8 cellular contexts compared by ENCODE assay signal in the genomic region with DNA sequence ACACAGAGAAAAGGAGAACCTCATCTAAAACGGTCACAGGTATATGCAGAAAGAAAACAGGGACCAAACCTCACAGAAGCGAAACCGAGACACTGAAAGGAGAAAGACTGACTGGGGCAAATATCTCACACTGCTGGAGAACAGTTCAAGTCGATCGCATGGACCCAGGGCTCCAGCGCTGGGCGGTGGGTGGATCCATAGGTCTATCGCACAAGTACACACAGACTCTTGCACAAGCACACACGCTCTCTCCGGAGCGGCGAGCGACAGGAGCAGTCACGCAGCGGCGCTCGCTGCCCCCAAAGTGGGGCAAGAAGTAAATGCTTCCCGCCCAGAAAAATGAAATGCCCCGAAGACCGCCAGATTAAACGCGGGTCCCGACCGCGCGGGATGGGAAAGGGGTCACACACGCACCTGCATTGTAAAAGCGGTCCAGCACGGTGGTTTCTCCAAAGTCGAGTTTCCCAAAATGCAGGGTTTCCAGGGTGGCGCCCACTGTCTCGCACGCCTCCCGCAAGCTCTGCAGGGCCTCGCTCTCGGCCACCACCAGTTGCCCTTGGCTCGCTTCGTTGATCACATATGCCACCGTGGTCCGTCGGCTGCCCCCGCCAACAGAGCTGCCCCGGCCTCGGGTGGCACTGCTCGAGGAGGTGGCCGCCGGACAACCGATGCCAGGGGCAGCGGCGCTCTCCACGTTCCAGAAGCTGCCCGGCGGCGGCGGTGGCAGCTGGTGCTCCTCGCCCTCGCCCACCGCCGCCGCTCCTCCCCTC. TPM values are rescaled to one million over a fixed set of nuclear protein-coding genes. Genes with fewer than 3 reads are reported as not detected.
DNase-seq lines count a peak whose midpoint lies in the region; ATAC-seq and TF ChIP-seq lines count a peak whose summit lies in the region.

No MANE protein-coding gene starts in this region.

- intact Hi-C loops in dorsolateral prefrontal cortex (cut with DNase I) = loop anchor here (2.0 to 10.0 kb wide), 5 partner anchors 31 to 209 kb away; partner anchors contain the start of gene PEX7 (in 1 of the 2)

- peak; percentile 69 for DNase-seq in NK-92 treated with Interleukin-12 subunit alpha and Interleukin-12 subunit beta, amount 100 ng/mL, for 24 hours (lab: John Stamatoyannopoulos, UW)
- DNase-seq in NK-92 (lab: John Stamatoyannopoulos, UW; ENCODE audit: unreplicated experiment) (no peak), NCI-H2196 (lab: John Stamatoyannopoulos, UW; ENCODE audit: unreplicated experiment) (peak; percentile 32), dorsolateral prefrontal cortex (peak in 9 of 10 donors; percentile 36 to 68 (median 60)), lung microvascular endothelial cell (ENCODE audit: low read depth in 2 of 2) (peak; percentile 56 to 64)
- DNase-seq in activated CD4-positive, alpha-beta T cell treated with anti-CD3 and anti-CD28 coated beads, Interleukin-2, amount 50 U/mL, for 1 hour = peak; percentile 47
- DNase-seq in stimulated activated CD8-positive, alpha-beta memory T cell treated with anti-CD3 and anti-CD28 coated beads, Interleukin-12 subunit alpha, Interleukin-12 subunit beta, amount 100 ng/mL, for 1 hour (ENCODE audit: low read depth) = peak; percentile 14

- H3K27me3 ChIP-seq in dorsolateral prefrontal cortex = no peaks in the 10 kb centered on the region

- H3K4me3 ChIP-seq in dorsolateral prefrontal cortex = peak overlapping the region; percentile 60 to 95 (median 83)

- H3K27ac ChIP-seq in dorsolateral prefrontal cortex = peak overlapping the region in 58 of 59 donors; percentile 34 to 98 (median 90)

- ATAC-seq in HG02852 (IDR thresholded peaks at IDR 0.05; ENCODE audit: unreplicated experiment) = peak; percentile 35

- TF ChIP-seq CTCF in dorsolateral prefrontal cortex (IDR thresholded peaks at IDR 0.05 in 54 of 56, conservative IDR thresholded peaks at IDR 0.05 in 2 of 56; ENCODE audit: low read depth in 1 of 56, partially characterized antibody in 56 of 56) = peak in 7 of 56 donors; percentile 9 to 25 (median 16)

RNA-seq across cellular contexts. Expression of gene MAP3K5, which starts 0.8 kb away (rescaled TPM):
- total RNA-seq in dorsolateral prefrontal cortex (10 to 100 TPM; 26.2 to 70.0 (median 45.3) TPM), lung microvascular endothelial cell (2.2 and 3.3 TPM in 2 replicates)

RNA-seq across cellular contexts. Expression of gene PEX7, which starts 30.9 kb away (rescaled TPM):
- 10 to 100 TPM in 7 of 120 experiments, 1 to 10 TPM in 113; 2.1 to 11.5 (median 7.1) TPM for total RNA-seq in dorsolateral prefrontal cortex
- 5.0 and 5.4 TPM in 2 replicates for total RNA-seq in lung microvascular endothelial cell
